In the genomic region with DNA sequence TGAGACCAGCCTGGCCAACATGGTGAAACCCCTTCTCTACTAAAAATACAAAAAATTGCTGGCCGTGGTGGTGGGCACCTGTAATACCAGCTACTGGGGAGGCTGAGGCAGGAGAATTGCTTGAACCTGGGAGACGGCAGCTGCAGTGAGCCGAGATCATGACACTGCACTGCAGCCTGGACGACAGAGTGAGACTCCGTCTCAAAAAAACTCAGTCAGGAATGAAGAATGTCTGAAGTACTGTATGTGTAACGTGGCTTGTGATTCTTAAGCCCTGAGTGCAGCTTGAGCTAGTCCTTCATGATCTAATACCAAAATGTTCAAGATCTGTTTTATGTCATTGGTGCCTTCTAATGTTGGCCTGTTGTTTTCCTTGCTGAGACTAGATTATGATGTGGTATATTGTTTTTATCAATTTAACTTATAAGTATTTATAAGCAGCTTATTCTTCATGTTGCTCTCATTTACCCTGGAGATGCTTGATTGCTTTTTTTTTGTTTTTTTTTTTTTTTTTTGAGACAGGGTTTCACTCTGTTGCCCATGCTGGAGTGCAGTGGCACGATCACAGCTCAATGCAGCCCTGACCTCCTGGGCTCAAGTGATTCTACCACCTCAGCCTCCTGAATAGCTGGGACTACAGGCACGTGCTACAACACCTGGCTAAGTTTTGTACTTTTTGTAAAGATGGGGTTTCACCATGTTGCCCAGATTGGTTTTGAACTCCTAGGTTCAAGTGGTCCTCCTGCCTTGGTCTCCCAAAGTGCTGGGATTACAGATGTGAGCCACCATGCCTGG, we compare ENCODE assay signal across 4 cellular contexts. TPM values are rescaled to one million over a fixed set of nuclear protein-coding genes. Genes with fewer than 3 reads are reported as not detected.
"Had no signal": no experiment of that assay in that cellular context is flagged by ENCODE, and none has a peak within 500 bp of the region (broad histone marks: within the 10 kb centered on the region; RNA-seq: fewer than 3 reads in every experiment).

No MANE protein-coding gene starts in this region.

RNA-seq across cellular contexts. Expression of a gene that starts 25.4 kb away (rescaled TPM):
- total RNA-seq: K562, LHCN-M2, MCF 10A, SK-MEL-5 had no signal
